In genomic region chr3:20405731-20406130, GRCh38 we compare ENCODE assay signal across 15 cellular contexts.
DNase-seq lines count a peak whose midpoint lies in the region; TF ChIP-seq lines count a peak whose summit lies in the region.
"Had no signal": no experiment of that assay in that cellular context is flagged by ENCODE, and none has a peak within 500 bp of the region (broad histone marks: within the 10 kb centered on the region; RNA-seq: fewer than 3 reads in every experiment).

No MANE protein-coding gene starts in this region.

- H3K36me3 ChIP-seq in breast epithelium (no peaks in the 10 kb centered on the region), kidney epithelial cell (ENCODE audit: control insufficient read depth, insufficient read depth, low read length) (no peaks in the 10 kb centered on the region)
- H3K36me3 ChIP-seq: heart left ventricle had no signal

- DNase-seq in MCF 10A (ENCODE audit: unreplicated experiment), result peak; percentile 79
- no peak for DNase-seq in breast epithelium (ENCODE audit: low spot score in 2 of 2)
- peak; percentile 83 for DNase-seq in astrocyte of the hippocampus (ENCODE audit: low read depth, low spot score)
- DNase-seq in kidney epithelial cell (ENCODE audit: low read depth), result peak; percentile 48
- no peak for DNase-seq in NCI-H446 treated with DMSO at 0.1 percent for 48 hours (lab: John Stamatoyannopoulos, UW)
- no peak for DNase-seq in NCI-H2227 treated with DMSO at 0.1 percent for 48 hours (lab: John Stamatoyannopoulos, UW)
- no peak for DNase-seq in ureter (ENCODE audit: low spot score)
- DNase-seq in head of caudate nucleus, result no peak
- DNase-seq: 8988T; activated T-cell treated with anti-CD3 and anti-CD28 coated beads, Interleukin-2, amount 50 U/mL, for 1 hour; effector CD8-positive, alpha-beta T cell; heart left ventricle; NCI-H2107 had no signal

- peaks cover 8% of the 10 kb centered on the region for H3K4me1 Mint-ChIP-seq in MCF 10A (ENCODE audit: insufficient read depth, unreplicated experiment)

- no peak overlapping the region for H3K4me3 ChIP-seq in breast epithelium
- H3K4me3 ChIP-seq in kidney epithelial cell (ENCODE audit: low read depth, low read length), result no peak overlapping the region
- H3K4me3 ChIP-seq: heart left ventricle, skin epidermis had no signal

- H3K27me3 Mint-ChIP-seq in MCF 10A (ENCODE audit: insufficient read depth, unreplicated experiment), result no peaks in the 10 kb centered on the region

- CTCF ChIA-PET in MCF 10A (lab: Yijun Ruan, JAX), result no interaction called here

- H3K36me3 Mint-ChIP-seq in MCF 10A (ENCODE audit: insufficient read depth, unreplicated experiment), result no peaks in the 10 kb centered on the region

- H3K4me3 Mint-ChIP-seq in MCF 10A (ENCODE audit: unreplicated experiment), result no peak overlapping the region
- H3K4me3 Mint-ChIP-seq: nephron had no signal

- no peaks in the 10 kb centered on the region for H3K27me3 ChIP-seq in breast epithelium
- H3K27me3 ChIP-seq in kidney epithelial cell (ENCODE audit: control insufficient read depth, insufficient read depth, low read length), result no peaks in the 10 kb centered on the region
- H3K27me3 ChIP-seq: heart left ventricle had no signal

- no peaks in the 10 kb centered on the region for H3K9me3 Mint-ChIP-seq in MCF 10A (ENCODE audit: unreplicated experiment)
- H3K9me3 Mint-ChIP-seq: nephron had no signal

- BruUV-seq in MCF 10A (replicated peaks; lab: Mats Ljungman, UMichigan), result no TSS peak

- intact Hi-C loops in MCF 10A (cut with micrococcal nuclease), result no loop called here
- intact Hi-C loops in breast epithelium (cut with DNase I; ENCODE audit: low total_unique reads), result no loop called here
- intact Hi-C loops in head of caudate nucleus (cut with DNase I), result no loop called here

- TF ChIP-seq POLR2A in breast epithelium (IDR thresholded peaks at IDR 0.05), result no peak

- no peak overlapping the region for H3K27ac ChIP-seq in breast epithelium
- H3K27ac ChIP-seq: heart left ventricle had no signal

- no peaks in the 10 kb centered on the region for H3K9me3 ChIP-seq in breast epithelium
- H3K9me3 ChIP-seq: heart left ventricle had no signal

- no peak for TF ChIP-seq CTCF in MCF 10A (IDR thresholded peaks at IDR 0.05; ENCODE audit: unreplicated experiment)
- no peak for TF ChIP-seq CTCF in breast epithelium (IDR thresholded peaks at IDR 0.05)
- no peak for TF ChIP-seq CTCF in kidney epithelial cell (IDR thresholded peaks at IDR 0.05; ENCODE audit: insufficient read depth, low read length, poor library complexity, severe bottlenecking)

- H3K4me1 ChIP-seq in breast epithelium, result no peaks in the 10 kb centered on the region

- POLR2A ChIA-PET in MCF 10A (lab: Yijun Ruan, JAX), result no interaction called here

- H3K27ac Mint-ChIP-seq in MCF 10A (ENCODE audit: low read depth, unreplicated experiment), result no peak overlapping the region

Comparison
In these comparisons a context has a peak if more than half of its experiments do, and no peak if none do; other contexts are left out.
1. DNase-seq: peak in MCF 10A (single experiment), astrocyte of the hippocampus (single experiment) and kidney epithelial cell (single experiment); none in breast epithelium (0 of 2), NCI-H446 treated with DMSO at 0.1 percent for 48 hours (single experiment), NCI-H2227 treated with DMSO at 0.1 percent for 48 hours (single experiment), ureter (single experiment) and head of caudate nucleus (0 of 42).